Comparison of ENCODE assay signal across 19 cellular contexts in the genomic region with DNA sequence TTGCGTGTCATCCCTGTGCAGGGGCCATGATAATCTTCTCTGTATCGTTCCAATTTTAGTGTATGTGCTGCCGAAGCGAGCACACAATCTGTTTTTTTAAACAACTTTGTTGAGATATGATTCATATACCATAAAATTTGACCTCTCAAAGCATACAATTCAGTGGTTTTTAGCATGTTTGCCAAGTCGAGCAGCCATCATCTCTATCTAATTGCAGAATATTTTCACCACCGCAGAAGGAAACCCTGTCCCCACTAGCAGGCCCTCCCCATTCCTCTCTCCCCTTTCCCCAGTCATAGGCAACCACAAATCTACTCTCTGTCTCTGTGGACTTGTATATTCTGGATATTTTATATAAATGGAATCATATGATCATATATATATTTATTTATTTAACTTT.
"Had no signal": no experiment of that assay in that cellular context is flagged by ENCODE, and none has a peak within 500 bp of the region (broad histone marks: within the 10 kb centered on the region; RNA-seq: fewer than 3 reads in every experiment).

No MANE protein-coding gene starts in this region.

- H3K27me3 ChIP-seq: dorsolateral prefrontal cortex, neutrophil, tibial nerve, vagina had no signal

- DNase-seq: activated CD4-positive, alpha-beta memory T cell treated with anti-CD3 and anti-CD28 coated beads for 36 hours; activated CD4-positive, alpha-beta T cell treated with anti-CD3 and anti-CD28 coated beads for 36 hours; activated effector memory CD4-positive, alpha-beta T cell treated with Interleukin-2 at 50 U/mL for 16 hours; activated T-cell treated with anti-CD3 and anti-CD28 coated beads, Interleukin-2, amount 50 U/mL, for 4 hours; dorsolateral prefrontal cortex; erythroblast; hypothalamus; left ventricle myocardium inferior; natural killer cell; posterior cingulate gyrus; retina; stimulated activated CD4-positive, alpha-beta T cell treated with anti-CD3 and anti-CD28 coated beads, Interleukin-2, amount 100 ng/mL, for 48 hours; stimulated activated naive B cell treated with anti-CD40 and anti-IgM and Interleukin-4, amounts not matched to agents 10 μg/mL and 1 μg/mL and 100 μg/mL, for 72 hours; T-helper 17 cell had no signal

- H3K4me3 Mint-ChIP-seq: activated CD4-positive, alpha-beta memory T cell treated with anti-CD3 and anti-CD28 coated beads for 36 hours; activated CD4-positive, alpha-beta T cell treated with anti-CD3 and anti-CD28 coated beads for 36 hours; activated naive CD4-positive, alpha-beta T cell treated with anti-CD3 and anti-CD28 coated beads, Interleukin-2, amount 50 U/mL, for 24 hours; activated T-cell treated with anti-CD3 and anti-CD28 coated beads, Interleukin-2, amount 50 U/mL, for 4 hours; brain; natural killer cell; stimulated activated naive B cell treated with anti-CD40 and anti-IgM and Interleukin-4, amounts not matched to agents 10 μg/mL and 1 μg/mL and 100 μg/mL, for 72 hours; T-helper 17 cell had no signal

- H3K27ac Mint-ChIP-seq: activated CD4-positive, alpha-beta memory T cell treated with anti-CD3 and anti-CD28 coated beads for 36 hours; activated CD4-positive, alpha-beta T cell treated with anti-CD3 and anti-CD28 coated beads for 36 hours; activated naive CD4-positive, alpha-beta T cell treated with anti-CD3 and anti-CD28 coated beads, Interleukin-2, amount 50 U/mL, for 24 hours; brain; natural killer cell; stimulated activated naive B cell treated with anti-CD40 and anti-IgM and Interleukin-4, amounts not matched to agents 10 μg/mL and 1 μg/mL and 100 μg/mL, for 72 hours; T-helper 17 cell had no signal

- H3K9me3 Mint-ChIP-seq: activated CD4-positive, alpha-beta memory T cell treated with anti-CD3 and anti-CD28 coated beads for 36 hours; activated naive CD4-positive, alpha-beta T cell treated with anti-CD3 and anti-CD28 coated beads, Interleukin-2, amount 50 U/mL, for 24 hours; activated T-cell treated with anti-CD3 and anti-CD28 coated beads, Interleukin-2, amount 50 U/mL, for 4 hours; brain; natural killer cell; stimulated activated naive B cell treated with anti-CD40 and anti-IgM and Interleukin-4, amounts not matched to agents 10 μg/mL and 1 μg/mL and 100 μg/mL, for 72 hours had no signal

- H3K27ac ChIP-seq: dorsolateral prefrontal cortex, left ventricle myocardium inferior, neutrophil, tibial nerve, vagina had no signal

- H3K36me3 Mint-ChIP-seq: activated CD4-positive, alpha-beta memory T cell treated with anti-CD3 and anti-CD28 coated beads for 36 hours; activated naive CD4-positive, alpha-beta T cell treated with anti-CD3 and anti-CD28 coated beads, Interleukin-2, amount 50 U/mL, for 24 hours; brain; natural killer cell; stimulated activated naive B cell treated with anti-CD40 and anti-IgM and Interleukin-4, amounts not matched to agents 10 μg/mL and 1 μg/mL and 100 μg/mL, for 72 hours had no signal

- H3K4me1 ChIP-seq: left ventricle myocardium inferior, tibial nerve, vagina had no signal

- H3K36me3 ChIP-seq: left ventricle myocardium inferior, neutrophil, tibial nerve, vagina had no signal

- H3K4me1 Mint-ChIP-seq: activated CD4-positive, alpha-beta T cell treated with anti-CD3 and anti-CD28 coated beads for 36 hours; activated naive CD4-positive, alpha-beta T cell treated with anti-CD3 and anti-CD28 coated beads, Interleukin-2, amount 50 U/mL, for 24 hours; brain; natural killer cell; T-helper 17 cell had no signal

- H3K4me3 ChIP-seq: dorsolateral prefrontal cortex, left ventricle myocardium inferior, tibial nerve, vagina had no signal

- ATAC-seq: activated CD4-positive, alpha-beta T cell treated with anti-CD3 and anti-CD28 coated beads for 36 hours; activated T-cell treated with anti-CD3 and anti-CD28 coated beads, Interleukin-2, amount 50 U/mL, for 4 hours; natural killer cell; stimulated activated naive B cell treated with anti-CD40 and anti-IgM and Interleukin-4, amounts not matched to agents 10 μg/mL and 1 μg/mL and 100 μg/mL, for 72 hours; T-helper 17 cell had no signal

- H3K27me3 Mint-ChIP-seq: activated naive CD4-positive, alpha-beta T cell treated with anti-CD3 and anti-CD28 coated beads, Interleukin-2, amount 50 U/mL, for 24 hours had no signal
